9 cellular contexts compared by ENCODE assay signal in the genomic region with DNA sequence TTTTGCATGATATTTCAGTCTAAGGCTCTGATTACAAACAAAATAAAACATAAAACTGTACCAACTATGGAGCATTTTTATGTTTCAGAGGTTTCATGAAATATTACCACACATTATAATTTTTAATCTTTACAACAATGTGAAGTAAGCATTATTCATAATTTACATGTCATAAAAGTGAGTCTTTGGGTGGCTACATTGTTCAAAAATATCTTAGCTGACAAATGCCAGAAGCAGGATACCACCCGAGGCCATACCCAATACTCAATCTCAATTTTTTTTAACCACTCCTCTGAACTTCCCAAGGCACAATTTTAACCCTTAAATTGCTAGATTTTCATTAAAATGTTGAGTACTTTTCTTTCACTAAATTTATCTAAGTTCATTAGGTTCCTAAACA.
"Had no signal": no experiment of that assay in that cellular context is flagged by ENCODE, and none has a peak within 500 bp of the region (broad histone marks: within the 10 kb centered on the region; RNA-seq: fewer than 3 reads in every experiment).

No MANE protein-coding gene starts in this region.

- H3K36me3 ChIP-seq: HAP-1 had no signal

- H3K4me3 Mint-ChIP-seq: GM23338, H9, HFFc6 had no signal

- ATAC-seq: GM23338, HCT116 had no signal

- H3K4me3 ChIP-seq: GM23248, GM23338, HAP-1 had no signal

- H3K4me1 Mint-ChIP-seq: GM23338, H9 had no signal

- DNase-seq: GM23248, GOT3, H7, H9, HCEC 1CT, HFFc6 had no signal

- H3K9ac ChIP-seq: GM23248 had no signal

- H3K9me3 ChIP-seq: HAP-1 had no signal

- H3K4me1 ChIP-seq: HAP-1 had no signal

- H3K4me2 ChIP-seq: GM23338 had no signal

- H2AFZ ChIP-seq: GM23248, GM23338 had no signal

- H3K27ac Mint-ChIP-seq: GM23338, H9, HFFc6 had no signal

- H3K27ac ChIP-seq: GM23248 had no signal

- H3K9me3 Mint-ChIP-seq: GM23338, H9, HFFc6 had no signal
